Comparison of ENCODE assay signal across 12 cellular contexts in genomic region chr3:99498544-99499234, GRCh38.
DNase-seq lines count a peak whose midpoint lies in the region; ATAC-seq and TF ChIP-seq lines count a peak whose summit lies in the region.
"Had no signal": no experiment of that assay in that cellular context is flagged by ENCODE, and none has a peak within 500 bp of the region (broad histone marks: within the 10 kb centered on the region; RNA-seq: fewer than 3 reads in every experiment).

No MANE protein-coding gene starts in this region.

- peaks cover 10% of the 10 kb centered on the region for H3K36me3 Mint-ChIP-seq in chondrocyte (ENCODE audit: low read depth)
- peaks cover 37% of the 10 kb centered on the region for H3K36me3 Mint-ChIP-seq in osteocyte (ENCODE audit: unreplicated experiment)

- TF ChIP-seq CTCF in chondrocyte (IDR thresholded peaks at IDR 0.05), result peak; percentile 42
- peak; percentile 50 for TF ChIP-seq CTCF in osteocyte (IDR thresholded peaks at IDR 0.05)

- H3K27ac Mint-ChIP-seq in chondrocyte (ENCODE audit: unreplicated experiment) (peak overlapping the region; percentile 89), osteocyte (ENCODE audit: unreplicated experiment) (peak overlapping the region; percentile 95)
- H3K27ac Mint-ChIP-seq: activated CD4-positive, alpha-beta T cell treated with anti-CD3 and anti-CD28 coated beads for 36 hours; progenitor cell of endocrine pancreas had no signal

- H3K9me3 Mint-ChIP-seq in chondrocyte (ENCODE audit: low read depth) (peaks cover 17% of the 10 kb centered on the region), osteocyte (ENCODE audit: unreplicated experiment) (peaks cover 22% of the 10 kb centered on the region)

- H3K4me3 Mint-ChIP-seq in chondrocyte (ENCODE audit: unreplicated experiment), result peak overlapping the region; percentile 37
- no peak overlapping the region for H3K4me3 Mint-ChIP-seq in osteocyte (ENCODE audit: unreplicated experiment)
- H3K4me3 Mint-ChIP-seq: activated CD4-positive, alpha-beta T cell treated with anti-CD3 and anti-CD28 coated beads for 36 hours had no signal

- H3K27me3 Mint-ChIP-seq in chondrocyte (ENCODE audit: low read depth) (no peaks in the 10 kb centered on the region), osteocyte (ENCODE audit: unreplicated experiment) (no peaks in the 10 kb centered on the region)
- H3K27me3 Mint-ChIP-seq: activated CD4-positive, alpha-beta T cell treated with anti-CD3 and anti-CD28 coated beads for 36 hours; progenitor cell of endocrine pancreas had no signal

- H3K4me1 Mint-ChIP-seq in chondrocyte (ENCODE audit: low read depth), result peaks cover 88% of the 10 kb centered on the region
- peaks cover 70% of the 10 kb centered on the region for H3K4me1 Mint-ChIP-seq in osteocyte (ENCODE audit: unreplicated experiment)
- H3K4me1 Mint-ChIP-seq: activated CD4-positive, alpha-beta T cell treated with anti-CD3 and anti-CD28 coated beads for 36 hours had no signal

- ATAC-seq in GM18867 (IDR thresholded peaks at IDR 0.05; ENCODE audit: unreplicated experiment) (peak; percentile 18), HG02885 (IDR thresholded peaks at IDR 0.05; ENCODE audit: poor library complexity, unreplicated experiment) (peak; percentile 15), HG02970 (IDR thresholded peaks at IDR 0.05; ENCODE audit: low FRiP score, unreplicated experiment) (no peak)
- ATAC-seq: activated CD4-positive, alpha-beta T cell treated with anti-CD3 and anti-CD28 coated beads for 36 hours had no signal

- DNase-seq in chondrocyte (ENCODE audit: low spot score) (no peak), osteocyte (ENCODE audit: extremely low spot score, unreplicated experiment) (no peak), amygdala (lab: John Stamatoyannopoulos, UW) (no peak), HPDE6-E6E7 (ENCODE audit: extremely low spot score) (no peak), COLO829 (ENCODE audit: low spot score) (no peak)
- DNase-seq: activated naive CD4-positive, alpha-beta T cell; NCI-H345 had no signal
